21 cellular contexts compared by ENCODE assay signal in genomic region chr20:4719190-4719589, GRCh38. TPM values are rescaled to one million over a fixed set of nuclear protein-coding genes. Genes with fewer than 3 reads are reported as not detected.
DNase-seq lines count a peak whose midpoint lies in the region; ATAC-seq and TF ChIP-seq lines count a peak whose summit lies in the region.
"Had no signal": no experiment of that assay in that cellular context is flagged by ENCODE, and none has a peak within 500 bp of the region (broad histone marks: within the 10 kb centered on the region; RNA-seq: fewer than 3 reads in every experiment).

No MANE protein-coding gene starts in this region.

- ATAC-seq in activated B cell treated with CpG ODN at 0.5 μM for 24 hours (ENCODE audit: low read depth) = no peak
- ATAC-seq in memory B cell (ENCODE audit: low read depth) = no peak
- ATAC-seq in upper lobe of right lung = no peak
- ATAC-seq in T-cell (replicated peaks in 1 of 4) = no peak

- CTCF ChIA-PET in activated B cell treated with CpG ODN at 0.5 μM for 24 hours (lab: Charles Lee) = interaction anchor here (1.1 to 1.3 kb wide), 2 partner anchors 113 to 117 kb away, joined by 3 to 6 read pairs; no protein-coding TSS in a partner anchor
- CTCF ChIA-PET in SK-N-SH (lab: Yijun Ruan, JAX) = interaction anchor here (1.0 to 3.4 kb wide), 6 partner anchors 18 to 137 kb away, joined by 3 to 32 read pairs (median 6); no protein-coding TSS in a partner anchor
- CTCF ChIA-PET in T-cell (lab: Charles Lee) = interaction anchor here (1.8 to 2.9 kb wide), 3 partner anchors 106 to 111 kb away, joined by 8 to 31 read pairs (median 12); no protein-coding TSS in a partner anchor

- H3K36me3 Mint-ChIP-seq in activated B cell treated with CpG ODN at 0.5 μM for 24 hours (ENCODE audit: low read depth) (no peaks in the 10 kb centered on the region), memory B cell (peaks cover 2% of the 10 kb centered on the region), T-cell (no peaks in the 10 kb centered on the region)
- H3K36me3 Mint-ChIP-seq: CD4-positive, alpha-beta memory T cell had no signal

- H3K4me3 Mint-ChIP-seq in activated B cell treated with CpG ODN at 0.5 μM for 24 hours (no peak overlapping the region), memory B cell (no peak overlapping the region), T-cell (no peak overlapping the region)
- H3K4me3 Mint-ChIP-seq: CD4-positive, alpha-beta memory T cell; HFFc6 had no signal

- no peak for TF ChIP-seq EP300 in SK-N-SH (IDR thresholded peaks at IDR 0.05; ENCODE audit: borderline replicate concordance in 1 of 2, low read depth in 1 of 2, low read length in 1 of 2)

- H3K9me3 Mint-ChIP-seq in activated B cell treated with CpG ODN at 0.5 μM for 24 hours = no peaks in the 10 kb centered on the region
- no peaks in the 10 kb centered on the region for H3K9me3 Mint-ChIP-seq in memory B cell
- H3K9me3 Mint-ChIP-seq in T-cell = no peaks in the 10 kb centered on the region
- H3K9me3 Mint-ChIP-seq: HFFc6 had no signal

- H3K27me3 Mint-ChIP-seq in activated B cell treated with CpG ODN at 0.5 μM for 24 hours (no peaks in the 10 kb centered on the region), memory B cell (no peaks in the 10 kb centered on the region), T-cell (no peaks in the 10 kb centered on the region)
- H3K27me3 Mint-ChIP-seq: CD4-positive, alpha-beta memory T cell had no signal

- H3K27ac ChIP-seq in testis (peak overlapping the region; percentile 57 to 85), upper lobe of right lung (no peak overlapping the region), SK-N-SH (ENCODE audit: low read depth in 2 of 2, low read length in 1 of 2) (no peak overlapping the region)
- H3K27ac ChIP-seq: HL-60, KMS-11 had no signal

- no peaks in the 10 kb centered on the region for H4K20me1 ChIP-seq in SK-N-SH (ENCODE audit: insufficient read depth)

- no peaks in the 10 kb centered on the region for H3K27me3 ChIP-seq in testis
- H3K27me3 ChIP-seq in upper lobe of right lung = peaks cover 5% of the 10 kb centered on the region
- H3K27me3 ChIP-seq in SK-N-SH (ENCODE audit: insufficient read depth) = no peaks in the 10 kb centered on the region
- H3K27me3 ChIP-seq: MG63, Peyer's patch had no signal

- no peak for TF ChIP-seq POLR2A in testis (IDR thresholded peaks at IDR 0.05)

- peaks cover 16% of the 10 kb centered on the region for H3K4me1 ChIP-seq in testis
- H3K4me1 ChIP-seq in upper lobe of right lung = peaks cover 12% of the 10 kb centered on the region
- H3K4me1 ChIP-seq in SK-N-SH (ENCODE audit: control insufficient read depth in 1 of 2, insufficient read depth in 2 of 2, low read depth in 1 of 2, low read length in 1 of 2) = peaks cover 0 to 3% of the 10 kb centered on the region in 2 experiments; a peak in 1 of 4 replicates

- H3K27ac Mint-ChIP-seq in activated B cell treated with CpG ODN at 0.5 μM for 24 hours = peak overlapping the region; percentile 85
- H3K27ac Mint-ChIP-seq in memory B cell = peak overlapping the region; percentile 98
- no peak overlapping the region for H3K27ac Mint-ChIP-seq in T-cell

- H3F3A ChIP-seq in SK-N-SH (replicated peaks; ENCODE audit: insufficient read depth) = no peaks in the 10 kb centered on the region

- no peak overlapping the region for H3K9ac ChIP-seq in SK-N-SH
- H3K9ac ChIP-seq: KMS-11 had no signal

- no peaks in the 10 kb centered on the region for H3K9me3 ChIP-seq in testis
- H3K9me3 ChIP-seq in upper lobe of right lung = no peaks in the 10 kb centered on the region
- no peaks in the 10 kb centered on the region for H3K9me3 ChIP-seq in SK-N-SH
- H3K9me3 ChIP-seq: MG63, Peyer's patch had no signal

- 86 to 89% methylated on average over 2 of the region's 2 CpGs for WGBS in testis, 2 donors
- 56% methylated on average over 2 of the region's 2 CpGs for WGBS in SK-N-SH (ENCODE audit: low lambda C conversion rate)

- H3K4me3 ChIP-seq in testis (no peak overlapping the region), upper lobe of right lung (no peak overlapping the region), SK-N-SH (ENCODE audit: low read depth in 2 of 2, low read length in 1 of 2) (no peak overlapping the region)
- H3K4me3 ChIP-seq: MG63, Peyer's patch had no signal

- DNase-seq in GDM1 (lab: John Stamatoyannopoulos, UW) (peak; percentile 0), activated B cell treated with CpG ODN at 0.5 μM for 24 hours (no peak), memory B cell (ENCODE audit: low spot score in 2 of 2) (no peak), testis (no peak), upper lobe of right lung (no peak), SK-N-SH (no peak), T-cell (no peak)
- DNase-seq: AML-193; CD4-positive, alpha-beta memory T cell; DMS79; HFFc6; MG63; NCI-H1105; NCI-H187; NCI-H2171; NCI-H82; Peyer's patch; Right ventricle myocardium superior had no signal

- no peaks in the 10 kb centered on the region for H3K79me2 ChIP-seq in SK-N-SH (ENCODE audit: insufficient read depth)

- no peaks in the 10 kb centered on the region for H3K9me2 ChIP-seq in SK-N-SH

- H3K36me3 ChIP-seq in testis (ENCODE audit: low read depth, missing control alignments) = no peaks in the 10 kb centered on the region
- no peaks in the 10 kb centered on the region for H3K36me3 ChIP-seq in upper lobe of right lung
- H3K36me3 ChIP-seq in SK-N-SH (replicated peaks in 1 of 2; ENCODE audit: control insufficient read depth in 1 of 2, insufficient read depth in 2 of 2, low read length in 1 of 2) = no peaks in the 10 kb centered on the region
- H3K36me3 ChIP-seq: MG63, Peyer's patch had no signal

- H3K4me2 ChIP-seq in SK-N-SH = no peak overlapping the region
- H3K4me2 ChIP-seq: KMS-11 had no signal

- no peak overlapping the region for H2AFZ ChIP-seq in SK-N-SH (ENCODE audit: low read depth)

- intact Hi-C loops in activated B cell treated with CpG ODN at 0.5 μM for 24 hours (cut with micrococcal nuclease) (no loop called here), testis (cut with DNase I; ENCODE audit: low total_unique reads) (no loop called here), upper lobe of right lung (cut with DNase I) (loop anchor here (5.0 kb wide), 1 partner anchor 112 kb away; no protein-coding TSS in a partner anchor)

- POLR2A ChIA-PET in activated B cell treated with CpG ODN at 0.5 μM for 24 hours (lab: Charles Lee) (no interaction called here), SK-N-SH (lab: Yijun Ruan, JAX) (no interaction called here), T-cell (lab: Charles Lee) (interaction anchor here in 1 of 2 donors (0.6 kb wide), 1 partner anchor 29 kb away, joined by 3 read pairs; no protein-coding TSS in a partner anchor)

- H3K4me1 Mint-ChIP-seq in activated B cell treated with CpG ODN at 0.5 μM for 24 hours (peaks cover 44% of the 10 kb centered on the region), memory B cell (peaks cover 23% of the 10 kb centered on the region), T-cell (peaks cover 9 to 11% (median 10%) of the 10 kb centered on the region in 3 donors)

- TF ChIP-seq CTCF in activated B cell treated with CpG ODN at 0.5 μM for 24 hours (IDR thresholded peaks at IDR 0.05) (no peak), testis (IDR thresholded peaks at IDR 0.05) (no peak), upper lobe of right lung (IDR thresholded peaks at IDR 0.05) (no peak), SK-N-SH (IDR thresholded peaks at IDR 0.05) (no peak)

- TF ChIP-seq RAD21 in SK-N-SH (IDR thresholded peaks at IDR 0.05; ENCODE audit: low read length) = no peak

TF ChIP-seq in SK-N-SH, 30 proteins besides CTCF, POLR2A, EP300 and RAD21:
- no peak for TF ChIP-seq FOXJ3 (CRISPR knock-in tag; IDR thresholded peaks at IDR 0.05)

RNA-seq across cellular contexts. Expression of gene PRND, which starts 2.5 kb away (rescaled TPM):
- not detected in 2 replicates for total RNA-seq in activated B cell treated with CpG ODN at 0.5 μM for 24 hours
- 100 to 1,000 TPM; 431 to 729 TPM for total RNA-seq in testis
- 147 TPM for polyA plus RNA-seq in testis (ENCODE audit: insufficient read depth, low read depth, low replicate concordance)
- 0.43 TPM for total RNA-seq in upper lobe of right lung
- 0.02 TPM in 1 of 2 replicates, not detected in the other for polyA plus RNA-seq in SK-N-SH (2012; rRNA removed)
- 0.01 and 0.03 TPM in 2 replicates for polyA plus RNA-seq in SK-N-SH (2012; cell fraction: cytosol; rRNA removed)
- 0.01 TPM in 1 of 2 replicates, not detected in the other for polyA plus RNA-seq in SK-N-SH (2012; cell fraction: nucleus; rRNA removed)
- total RNA-seq in T-cell = not detected
- total RNA-seq: CD4-positive, alpha-beta memory T cell; NCI-H460; Peyer's patch; Right ventricle myocardium superior had no signal

RNA-seq across cellular contexts. Expression of gene PRNP, which starts 32.9 kb away (rescaled TPM):
- total RNA-seq in activated B cell treated with CpG ODN at 0.5 μM for 24 hours = 34.2 and 35.9 TPM in 2 replicates
- total RNA-seq in testis = 100 to 1,000 TPM; 126 to 238 TPM
- polyA plus RNA-seq in testis (ENCODE audit: insufficient read depth, low read depth, low replicate concordance) = 171 TPM
- 96.2 TPM for total RNA-seq in upper lobe of right lung
- polyA plus RNA-seq in SK-N-SH (2012; rRNA removed) = 558 and 669 TPM in 2 replicates
- 311 and 514 TPM in 2 replicates for polyA plus RNA-seq in SK-N-SH (2012; cell fraction: cytosol; rRNA removed)
- 151 and 328 TPM in 2 replicates for polyA plus RNA-seq in SK-N-SH (2012; cell fraction: nucleus; rRNA removed)
- total RNA-seq in T-cell = 10 to 100 TPM; 48.6 to 76.5 (median 66.4) TPM

Comparison
In these comparisons a context has a peak if more than half of its experiments do, and no peak if none do; other contexts are left out.
1. H3K27ac Mint-ChIP-seq: peak in activated B cell treated with CpG ODN at 0.5 μM for 24 hours (single experiment) and memory B cell (single experiment); none in T-cell (0 of 2).
2. H3K27ac ChIP-seq: peak in testis (2 of 2); none in upper lobe of right lung (single experiment) and SK-N-SH (0 of 2).
3. RNA of gene PRND, which starts 2.5 kb away (total RNA-seq): 431 to 729 TPM in testis; 0.43 TPM in upper lobe of right lung (single experiment), not detected in activated B cell treated with CpG ODN at 0.5 μM for 24 hours and not detected in T-cell; every median in the first group is over 100 times any median in the second.